Comparison of ENCODE assay signal across 20 cellular contexts in the genomic region with DNA sequence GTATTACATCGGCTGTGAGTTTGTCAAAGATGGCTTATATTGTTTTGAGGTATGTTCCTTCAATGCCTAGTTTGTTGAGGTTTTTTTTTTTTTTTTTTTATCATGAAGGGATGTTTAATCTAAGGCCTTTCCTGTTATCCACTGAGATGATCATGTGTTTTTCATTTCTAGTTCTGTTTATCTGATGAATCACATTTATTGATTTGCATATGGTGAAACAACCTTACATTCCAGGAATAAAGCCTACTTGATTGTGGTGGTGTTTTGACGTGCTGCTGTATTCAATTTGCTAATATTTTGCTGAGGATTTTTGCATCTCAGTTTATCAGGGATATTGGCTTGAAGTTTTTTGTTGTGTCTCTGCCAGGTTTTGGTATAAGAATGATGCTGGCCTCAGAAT.
"Had no signal": no experiment of that assay in that cellular context is flagged by ENCODE, and none has a peak within 500 bp of the region (broad histone marks: within the 10 kb centered on the region; RNA-seq: fewer than 3 reads in every experiment).

No MANE protein-coding gene starts in this region.

- ATAC-seq: esophagus mucosa; left lobe of liver; right cardiac atrium; stimulated activated naive CD8-positive, alpha-beta T cell treated with anti-CD3 and anti-CD28 coated beads, Interleukin-15, amount 100 ng/mL, for 72 hours had no signal

- DNase-seq: activated CD4-positive, alpha-beta T cell treated with anti-CD3 and anti-CD28 coated beads, Interleukin-2, amount 50 U/mL, for 4 hours; activated naive CD4-positive, alpha-beta T cell; activated naive CD8-positive, alpha-beta T cell treated with anti-CD3 and anti-CD28 coated beads, Interleukin-2, amount 10 ng/mL, durations not matched to agents 7 days and 5 days; anterior cingulate cortex; brain microvascular endothelial cell; central memory CD4-positive, alpha-beta T cell; effector CD4-positive, alpha-beta T cell; kidney; nephron progenitor cell; right cardiac atrium; stimulated activated naive CD8-positive, alpha-beta T cell treated with anti-CD3 and anti-CD28 coated beads, Interleukin-15, amount 100 ng/mL, for 72 hours; SW 1271; trophoblast cell had no signal

- H3K27me3 Mint-ChIP-seq: activated naive CD8-positive, alpha-beta T cell treated with anti-CD3 and anti-CD28 coated beads, Interleukin-2, amount 10 ng/mL, durations not matched to agents 7 days and 5 days; progenitor cell of endocrine pancreas; stimulated activated naive CD8-positive, alpha-beta T cell treated with anti-CD3 and anti-CD28 coated beads, Interleukin-15, amount 100 ng/mL, for 72 hours had no signal

- FAIRE-seq: frontal cortex, kidney, TTC549 had no signal

- H3K27me3 ChIP-seq: brain microvascular endothelial cell, suprapubic skin, vagina had no signal

- H3K9me3 Mint-ChIP-seq: activated naive CD8-positive, alpha-beta T cell treated with anti-CD3 and anti-CD28 coated beads, Interleukin-2, amount 10 ng/mL, durations not matched to agents 7 days and 5 days; nephron progenitor cell; stimulated activated naive CD8-positive, alpha-beta T cell treated with anti-CD3 and anti-CD28 coated beads, Interleukin-15, amount 100 ng/mL, for 72 hours had no signal

- H3K4me3 ChIP-seq: suprapubic skin, vagina had no signal

- H3K4me1 Mint-ChIP-seq: activated naive CD8-positive, alpha-beta T cell treated with anti-CD3 and anti-CD28 coated beads, Interleukin-2, amount 10 ng/mL, durations not matched to agents 7 days and 5 days; nephron progenitor cell had no signal

- H3K4me3 Mint-ChIP-seq: activated naive CD8-positive, alpha-beta T cell treated with anti-CD3 and anti-CD28 coated beads, Interleukin-2, amount 10 ng/mL, durations not matched to agents 7 days and 5 days; nephron progenitor cell; stimulated activated naive CD8-positive, alpha-beta T cell treated with anti-CD3 and anti-CD28 coated beads, Interleukin-15, amount 100 ng/mL, for 72 hours had no signal

- H3K9me3 ChIP-seq: suprapubic skin, vagina had no signal

- H3K27ac ChIP-seq: brain microvascular endothelial cell, suprapubic skin, vagina had no signal

- H3K27ac Mint-ChIP-seq: activated naive CD8-positive, alpha-beta T cell treated with anti-CD3 and anti-CD28 coated beads, Interleukin-2, amount 10 ng/mL, durations not matched to agents 7 days and 5 days; nephron progenitor cell; progenitor cell of endocrine pancreas had no signal

- H3K36me3 ChIP-seq: brain microvascular endothelial cell, suprapubic skin, vagina had no signal
